ENCODE assay signal across 9 cellular contexts in genomic region chr19:38376576-38376975, GRCh38. TPM values are rescaled to one million over a fixed set of nuclear protein-coding genes. Genes with fewer than 3 reads are reported as not detected.
DNase-seq lines count a peak whose midpoint lies in the region; ATAC-seq and TF ChIP-seq lines count a peak whose summit lies in the region.
"Had no signal": no experiment of that assay in that cellular context is flagged by ENCODE, and none has a peak within 500 bp of the region (broad histone marks: within the 10 kb centered on the region; RNA-seq: fewer than 3 reads in every experiment).

No MANE protein-coding gene starts in this region.

- intact Hi-C loops in activated CD4-positive, alpha-beta T cell treated with anti-CD3 and anti-CD28 coated beads for 36 hours (cut with DNase I, micrococcal nuclease), result no loop called here
- intact Hi-C loops in dendritic cell treated with granulocyte-macrophage colony-stimulating factor and Interleukin-4, amounts not matched to agents 40 ng/mL and 50 ng/mL, for 4 days (cut with micrococcal nuclease), result no loop called here

- no peak for ATAC-seq in activated CD4-positive, alpha-beta T cell treated with anti-CD3 and anti-CD28 coated beads for 36 hours
- ATAC-seq in HG02588 (IDR thresholded peaks at IDR 0.05; ENCODE audit: unreplicated experiment), result no peak

- no peaks in the 10 kb centered on the region for H3K27me3 ChIP-seq in Loucy (ENCODE audit: insufficient read depth, low read length, poor library complexity, severe bottlenecking)

- CTCF ChIA-PET in activated CD4-positive, alpha-beta T cell treated with anti-CD3 and anti-CD28 coated beads for 36 hours (lab: Charles Lee), result interaction anchor here (1.3 kb wide), 1 partner anchor 26 kb away, joined by 7 read pairs; the partner anchor contains the start of gene FAM98C

- no peaks in the 10 kb centered on the region for H3K27me3 Mint-ChIP-seq in activated CD4-positive, alpha-beta T cell treated with anti-CD3 and anti-CD28 coated beads for 36 hours
- peaks cover 4% of the 10 kb centered on the region for H3K27me3 Mint-ChIP-seq in dendritic cell treated with granulocyte-macrophage colony-stimulating factor and Interleukin-4, amounts not matched to agents 40 ng/mL and 50 ng/mL, for 4 days
- H3K27me3 Mint-ChIP-seq in progenitor cell of endocrine pancreas, result peaks cover 4% of the 10 kb centered on the region

- H3F3A ChIP-seq in Loucy (ENCODE audit: low read depth), result no peaks in the 10 kb centered on the region

- peaks cover 49% of the 10 kb centered on the region for H3K79me2 ChIP-seq in Loucy (ENCODE audit: insufficient read depth, low read length)

- H3K9me3 ChIP-seq in Loucy (ENCODE audit: insufficient read depth, low read depth, low read length), result no peaks in the 10 kb centered on the region

- no peak for DNase-seq in activated CD4-positive, alpha-beta T cell treated with anti-CD3 and anti-CD28 coated beads for 36 hours
- no peak for DNase-seq in activated CD4-positive, alpha-beta T cell treated with anti-CD3 and anti-CD28 coated beads for 1 hour
- DNase-seq in progenitor cell of endocrine pancreas (ENCODE audit: low spot score, unreplicated experiment) (no peak), NAMALWA (ENCODE audit: low spot score) (no peak), NCI-H1417 (lab: John Stamatoyannopoulos, UW) (no peak)
- DNase-seq: nucleus accumbens had no signal

- H3K36me3 Mint-ChIP-seq in activated CD4-positive, alpha-beta T cell treated with anti-CD3 and anti-CD28 coated beads for 36 hours (ENCODE audit: low read depth), result peaks cover 52% of the 10 kb centered on the region
- H3K36me3 Mint-ChIP-seq in dendritic cell treated with granulocyte-macrophage colony-stimulating factor and Interleukin-4, amounts not matched to agents 40 ng/mL and 50 ng/mL, for 4 days (ENCODE audit: low read depth), result peaks cover 67% of the 10 kb centered on the region
- H3K36me3 Mint-ChIP-seq in progenitor cell of endocrine pancreas (ENCODE audit: insufficient read depth), result peaks cover 8% of the 10 kb centered on the region

- H3K9me2 ChIP-seq in Loucy (replicated peaks; ENCODE audit: low read depth, low read length), result no peaks in the 10 kb centered on the region

- POLR2A ChIA-PET in activated CD4-positive, alpha-beta T cell treated with anti-CD3 and anti-CD28 coated beads for 36 hours (lab: Charles Lee), result interaction anchor here (0.7 kb wide), 1 partner anchor 11 kb away, joined by 3 read pairs; the partner anchor contains the start of gene GGN

- peak overlapping the region; percentile 31 for H3K27ac Mint-ChIP-seq in activated CD4-positive, alpha-beta T cell treated with anti-CD3 and anti-CD28 coated beads for 36 hours
- no peak overlapping the region for H3K27ac Mint-ChIP-seq in dendritic cell treated with granulocyte-macrophage colony-stimulating factor and Interleukin-4, amounts not matched to agents 40 ng/mL and 50 ng/mL, for 4 days
- H3K27ac Mint-ChIP-seq in progenitor cell of endocrine pancreas, result no peak overlapping the region

- H4K20me1 ChIP-seq in Loucy (ENCODE audit: insufficient read depth, low read length, poor library complexity, severe bottlenecking), result peaks cover 24% of the 10 kb centered on the region

- TF ChIP-seq CTCF in Loucy (conservative IDR thresholded peaks at IDR 0.05; ENCODE audit: low read length) (no peak), progenitor cell of endocrine pancreas (IDR thresholded peaks at IDR 0.05; ENCODE audit: unreplicated experiment) (no peak)

- H3K4me1 Mint-ChIP-seq in activated CD4-positive, alpha-beta T cell treated with anti-CD3 and anti-CD28 coated beads for 36 hours, result peaks cover 26% of the 10 kb centered on the region
- H3K4me1 Mint-ChIP-seq in dendritic cell treated with granulocyte-macrophage colony-stimulating factor and Interleukin-4, amounts not matched to agents 40 ng/mL and 50 ng/mL, for 4 days (ENCODE audit: low read depth), result peaks cover 26% of the 10 kb centered on the region
- H3K4me1 Mint-ChIP-seq in progenitor cell of endocrine pancreas (ENCODE audit: low read depth), result peaks cover 13% of the 10 kb centered on the region

- no peaks in the 10 kb centered on the region for H3K9me3 Mint-ChIP-seq in activated CD4-positive, alpha-beta T cell treated with anti-CD3 and anti-CD28 coated beads for 36 hours (ENCODE audit: low read depth)
- no peaks in the 10 kb centered on the region for H3K9me3 Mint-ChIP-seq in dendritic cell treated with granulocyte-macrophage colony-stimulating factor and Interleukin-4, amounts not matched to agents 40 ng/mL and 50 ng/mL, for 4 days
- no peaks in the 10 kb centered on the region for H3K9me3 Mint-ChIP-seq in progenitor cell of endocrine pancreas (ENCODE audit: low read depth)

- peak overlapping the region; percentile 97 for H3K4me3 Mint-ChIP-seq in activated CD4-positive, alpha-beta T cell treated with anti-CD3 and anti-CD28 coated beads for 36 hours
- peak overlapping the region; percentile 39 for H3K4me3 Mint-ChIP-seq in dendritic cell treated with granulocyte-macrophage colony-stimulating factor and Interleukin-4, amounts not matched to agents 40 ng/mL and 50 ng/mL, for 4 days
- peak overlapping the region; percentile 98 for H3K4me3 Mint-ChIP-seq in progenitor cell of endocrine pancreas (ENCODE audit: low read depth)

- H3K9ac ChIP-seq in Loucy (ENCODE audit: low read depth, low read length, poor library complexity, severe bottlenecking), result peak overlapping the region; percentile 83

- H3K4me1 ChIP-seq in Loucy (ENCODE audit: insufficient read depth, low read length, poor library complexity, severe bottlenecking), result peaks cover 20% of the 10 kb centered on the region

- H3K36me3 ChIP-seq in Loucy (ENCODE audit: insufficient read depth, low read length), result peaks cover 21% of the 10 kb centered on the region; the same call in 1 of the 2 replicates

- H3K4me3 ChIP-seq in Loucy (ENCODE audit: low read length, poor library complexity, severe bottlenecking), result peak overlapping the region; percentile 80

- H2AFZ ChIP-seq in Loucy (ENCODE audit: low read length), result no peak overlapping the region

- H3K4me2 ChIP-seq in Loucy (ENCODE audit: low read depth, low read length, poor library complexity, severe bottlenecking), result peak overlapping the region; percentile 99

RNA-seq across cellular contexts. Expression of gene PSMD8, which starts 2.2 kb away (rescaled TPM):
- total RNA-seq in activated CD4-positive, alpha-beta T cell treated with anti-CD3 and anti-CD28 coated beads for 36 hours, result 100 to 1,000 TPM; 219 to 275 TPM
- 122 and 128 TPM in 2 replicates for total RNA-seq in progenitor cell of endocrine pancreas

RNA-seq across cellular contexts. Expression of gene GGN, which starts 11.3 kb away (rescaled TPM):
- under 1 TPM; 0.30 to 0.51 TPM for total RNA-seq in activated CD4-positive, alpha-beta T cell treated with anti-CD3 and anti-CD28 coated beads for 36 hours
- 2.8 and 3.3 TPM in 2 replicates for total RNA-seq in progenitor cell of endocrine pancreas

RNA-seq across cellular contexts. Expression of gene SPRED3, which starts 11.9 kb away (rescaled TPM):
- 1 to 10 TPM; 3.0 to 4.5 TPM for total RNA-seq in activated CD4-positive, alpha-beta T cell treated with anti-CD3 and anti-CD28 coated beads for 36 hours
- 13.0 and 13.6 TPM in 2 replicates for total RNA-seq in progenitor cell of endocrine pancreas

RNA-seq across cellular contexts. Expression of gene FAM98C, which starts 26.3 kb away (rescaled TPM):
- total RNA-seq in activated CD4-positive, alpha-beta T cell treated with anti-CD3 and anti-CD28 coated beads for 36 hours, result 10 to 100 TPM; 19.6 to 24.8 TPM
- total RNA-seq in progenitor cell of endocrine pancreas, result 14.7 and 19.6 TPM in 2 replicates

RNA-seq across cellular contexts. Expression of gene CATSPERG, which starts 40.9 kb away (rescaled TPM):
- total RNA-seq in activated CD4-positive, alpha-beta T cell treated with anti-CD3 and anti-CD28 coated beads for 36 hours, result 1 to 10 TPM; 3.3 to 3.4 TPM
- 21.0 TPM in 2 replicates for total RNA-seq in progenitor cell of endocrine pancreas

Comparison
In these comparisons a context has a peak if more than half of its experiments do, and no peak if none do; other contexts are left out.
1. H3K4me3 Mint-ChIP-seq: peak in every context shown above with its lines; median percentile 98 in progenitor cell of endocrine pancreas; 97 in activated CD4-positive, alpha-beta T cell treated with anti-CD3 and anti-CD28 coated beads for 36 hours; 39 in dendritic cell treated with granulocyte-macrophage colony-stimulating factor and Interleukin-4, amounts not matched to agents 40 ng/mL and 50 ng/mL, for 4 days.